ENCODE assay signal across 8 cellular contexts in genomic region chr1:109548321-109549267, GRCh38. TPM values are rescaled to one million over a fixed set of nuclear protein-coding genes. Genes with fewer than 3 reads are reported as not detected.
DNase-seq lines count a peak whose midpoint lies in the region; ATAC-seq and TF ChIP-seq lines count a peak whose summit lies in the region.

GNAI3 (plus strand) TSS chr1:109548615; CDS start chr1:109548721, 106 bp downstream.

- peak within 1 kb of the TSS; percentile 93 for H2AFZ ChIP-seq in osteoblast (ENCODE audit: low read length)

- ATAC-seq in HG02678 (IDR thresholded peaks at IDR 0.05; ENCODE audit: unreplicated experiment) = peak; percentile 92
- ATAC-seq in activated naive CD8-positive, alpha-beta T cell treated with anti-CD3 and anti-CD28 coated beads, Interleukin-2, amount 10 ng/mL, durations not matched to agents 7 days and 5 days (ENCODE audit: low read depth) = peak; percentile 96
- peak; percentile 75 for ATAC-seq in thoracic aorta (ENCODE audit: insufficient number of reproducible peaks, low FRiP score, low read depth)

- peaks cover 40% of the 10 kb centered on the region for H4K20me1 ChIP-seq in osteoblast (ENCODE audit: insufficient read depth, low read length)

- H3K79me2 ChIP-seq in osteoblast (ENCODE audit: insufficient read depth, low read length) = peaks cover 67% of the 10 kb centered on the region

- H3K4me1 ChIP-seq in osteoblast (ENCODE audit: insufficient read depth, low read length) (peaks cover 23% of the 10 kb centered on the region), thoracic aorta (ENCODE audit: control insufficient read depth in 1 of 2, low read depth in 2 of 2) (peaks cover 20 to 49% of the 10 kb centered on the region in 2 donors)

- H3K27me3 Mint-ChIP-seq in activated naive CD8-positive, alpha-beta T cell treated with anti-CD3 and anti-CD28 coated beads, Interleukin-2, amount 10 ng/mL, durations not matched to agents 7 days and 5 days = no peaks in the 10 kb centered on the region
- H3K27me3 Mint-ChIP-seq in glutamatergic neuron (ENCODE audit: unreplicated experiment) = peaks cover 4% of the 10 kb centered on the region

- DNase-seq in GM12864 (ENCODE audit: low read depth) = peak; percentile 95
- peak; percentile 93 for DNase-seq in NCI-H1105 treated with DMSO at 0.1 percent for 48 hours (lab: John Stamatoyannopoulos, UW)
- DNase-seq in SKM-1 treated with dmso at 0.1 percent for 144 hours (lab: John Stamatoyannopoulos, UW; ENCODE audit: unreplicated experiment) = peak; percentile 95
- DNase-seq in activated naive CD8-positive, alpha-beta T cell treated with anti-CD3 and anti-CD28 coated beads, Interleukin-2, amount 10 ng/mL, durations not matched to agents 7 days and 5 days = peak; percentile 93
- peak; percentile 90 for DNase-seq in glutamatergic neuron
- peak; percentile 95 for DNase-seq in osteoblast (ENCODE audit: insufficient read length, low spot score, missing footprints)
- DNase-seq in thoracic aorta (ENCODE audit: low spot score) = peak; percentile 88

- peaks cover 25% of the 10 kb centered on the region for H3K4me1 Mint-ChIP-seq in activated naive CD8-positive, alpha-beta T cell treated with anti-CD3 and anti-CD28 coated beads, Interleukin-2, amount 10 ng/mL, durations not matched to agents 7 days and 5 days
- peaks cover 15% of the 10 kb centered on the region for H3K4me1 Mint-ChIP-seq in glutamatergic neuron (ENCODE audit: low read depth, unreplicated experiment)

- H3K27ac Mint-ChIP-seq in activated naive CD8-positive, alpha-beta T cell treated with anti-CD3 and anti-CD28 coated beads, Interleukin-2, amount 10 ng/mL, durations not matched to agents 7 days and 5 days = peak within 1 kb of the TSS; percentile 97
- peak within 1 kb of the TSS; percentile 72 for H3K27ac Mint-ChIP-seq in glutamatergic neuron (ENCODE audit: unreplicated experiment)

- H3K27ac ChIP-seq in osteoblast (ENCODE audit: low read depth, low read length) (peak within 1 kb of the TSS; percentile 95), thoracic aorta (peak within 1 kb of the TSS; percentile 95)

- H3K36me3 Mint-ChIP-seq in activated naive CD8-positive, alpha-beta T cell treated with anti-CD3 and anti-CD28 coated beads, Interleukin-2, amount 10 ng/mL, durations not matched to agents 7 days and 5 days = peaks cover 10% of the 10 kb centered on the region
- no peaks in the 10 kb centered on the region for H3K36me3 Mint-ChIP-seq in glutamatergic neuron (ENCODE audit: unreplicated experiment)

- no peaks in the 10 kb centered on the region for H3K9me3 Mint-ChIP-seq in activated naive CD8-positive, alpha-beta T cell treated with anti-CD3 and anti-CD28 coated beads, Interleukin-2, amount 10 ng/mL, durations not matched to agents 7 days and 5 days
- H3K9me3 Mint-ChIP-seq in glutamatergic neuron (ENCODE audit: unreplicated experiment) = peaks cover 2% of the 10 kb centered on the region

- peak within 1 kb of the TSS; percentile 90 for H3K4me2 ChIP-seq in osteoblast (ENCODE audit: insufficient read depth, low read length)

- no peaks in the 10 kb centered on the region for H3K9me3 ChIP-seq in osteoblast (ENCODE audit: low read depth, low read length)
- H3K9me3 ChIP-seq in thoracic aorta = no peaks in the 10 kb centered on the region

- POLR2A ChIA-PET in activated naive CD8-positive, alpha-beta T cell treated with anti-CD3 and anti-CD28 coated beads, Interleukin-2, amount 10 ng/mL, durations not matched to agents 7 days and 5 days (lab: Charles Lee) = interaction anchor here (0.5 to 2.7 kb wide), 42 partner anchors 11 to 691 kb away, joined by 3 to 56 read pairs (median 5); partner anchors contain the start of genes AHCYL1, AMPD2, ATXN7L2 and CYB561D1

- no peaks in the 10 kb centered on the region for H3K36me3 ChIP-seq in osteoblast (ENCODE audit: insufficient read depth, low read length)
- H3K36me3 ChIP-seq in thoracic aorta = no peaks in the 10 kb centered on the region

- H3K27me3 ChIP-seq in osteoblast (ENCODE audit: insufficient read depth, low read length) (no peaks in the 10 kb centered on the region), thoracic aorta (replicated peaks; ENCODE audit: insufficient read depth) (no peaks in the 10 kb centered on the region)

- H3K4me3 ChIP-seq in GM12864 (ENCODE audit: low read depth, low read length) (peak within 1 kb of the TSS; percentile 74), osteoblast (ENCODE audit: insufficient read depth, low read length) (peak within 1 kb of the TSS; percentile 97), thoracic aorta (peak within 1 kb of the TSS; percentile 99)

- TF ChIP-seq CTCF in GM12864 (IDR thresholded peaks at IDR 0.05; ENCODE audit: low read depth, low read length, missing control alignments) (no peak), glutamatergic neuron (IDR thresholded peaks at IDR 0.05; ENCODE audit: partially characterized antibody, unreplicated experiment) (no peak), osteoblast (IDR thresholded peaks at IDR 0.05; ENCODE audit: extremely low read depth, low read depth, low read length) (no peak), thoracic aorta (IDR thresholded peaks at IDR 0.05) (no peak)

- H3K4me3 Mint-ChIP-seq in activated naive CD8-positive, alpha-beta T cell treated with anti-CD3 and anti-CD28 coated beads, Interleukin-2, amount 10 ng/mL, durations not matched to agents 7 days and 5 days = peak within 1 kb of the TSS; percentile 95
- H3K4me3 Mint-ChIP-seq in glutamatergic neuron (ENCODE audit: unreplicated experiment) = peak within 1 kb of the TSS; percentile 94

RNA-seq across cellular contexts. Expression of gene GNAI3, which starts in this region (rescaled TPM):
- total RNA-seq in activated naive CD8-positive, alpha-beta T cell treated with anti-CD3 and anti-CD28 coated beads, Interleukin-2, amount 10 ng/mL, durations not matched to agents 7 days and 5 days = 1 to 10 TPM; 8.0 to 8.2 TPM
- total RNA-seq in glutamatergic neuron (ENCODE audit: unreplicated experiment) (13.8 TPM), osteoblast (14.1 and 15.0 TPM in 2 replicates), thoracic aorta (1 to 10 TPM; 5.4 to 9.3 TPM)

Comparison
In these comparisons a context has a peak if more than half of its experiments do, and no peak if none do; other contexts are left out.
1. Peak in every context shown above with its lines: DNase-seq, ATAC-seq, H3K4me3 ChIP-seq and H3K27ac ChIP-seq.